ENCODE assay signal across 11 cellular contexts in genomic region chr7:1289681-1290261, GRCh38. TPM values are rescaled to one million over a fixed set of nuclear protein-coding genes. Genes with fewer than 3 reads are reported as not detected.
A peak's percentile ranks its signal among the peaks of the same experiment; 100 is the strongest.
DNase-seq lines count a peak whose midpoint lies in the region; ATAC-seq and TF ChIP-seq lines count a peak whose summit lies in the region.
"Had no signal": no experiment of that assay in that cellular context is flagged by ENCODE, and none has a peak within 500 bp of the region (broad histone marks: within the 10 kb centered on the region; RNA-seq: fewer than 3 reads in every experiment).

No MANE protein-coding gene starts in this region.

- ATAC-seq in CD4-positive, CD25-positive, alpha-beta regulatory T cell (ENCODE audit: low read depth in 2 of 2), result no peak
- ATAC-seq in GM21423 (IDR thresholded peaks at IDR 0.05; ENCODE audit: unreplicated experiment), result no peak

- no peak overlapping the region for H3K27ac Mint-ChIP-seq in CD4-positive, CD25-positive, alpha-beta regulatory T cell
- H3K27ac Mint-ChIP-seq in nephron progenitor cell, result peak overlapping the region; percentile 68

- H3K27ac ChIP-seq in CD4-positive, CD25-positive, alpha-beta regulatory T cell (ENCODE audit: insufficient read depth, low read length, poor library complexity, severe bottlenecking), result no peak overlapping the region
- H3K27ac ChIP-seq: HL-60 had no signal

- no peak for DNase-seq in CD4-positive, CD25-positive, alpha-beta regulatory T cell
- peak; percentile 76 for DNase-seq in NCI-H748 (lab: John Stamatoyannopoulos, UW; ENCODE audit: unreplicated experiment)
- DNase-seq in epithelial cell of proximal tubule (ENCODE audit: low read depth), result no peak
- DNase-seq in nephron progenitor cell, result peak; percentile 67
- DNase-seq in AG08396 (ENCODE audit: low spot score), result no peak
- DNase-seq in hepatic stellate cell (ENCODE audit: low spot score), result no peak
- no peak for DNase-seq in ACHN
- DNase-seq: activated CD4-positive, alpha-beta T cell treated with anti-CD3 and anti-CD28 coated beads for 4 hours had no signal

- H3K36me3 Mint-ChIP-seq in CD4-positive, CD25-positive, alpha-beta regulatory T cell, result no peaks in the 10 kb centered on the region
- no peaks in the 10 kb centered on the region for H3K36me3 Mint-ChIP-seq in nephron progenitor cell (ENCODE audit: low read depth)

- TF ChIP-seq CTCF in epithelial cell of proximal tubule (conservative IDR thresholded peaks at IDR 0.05; ENCODE audit: low read depth, low read length), result no peak
- TF ChIP-seq CTCF in nephron progenitor cell (IDR thresholded peaks at IDR 0.05), result no peak

- no peaks in the 10 kb centered on the region for H3K27me3 ChIP-seq in CD4-positive, CD25-positive, alpha-beta regulatory T cell (ENCODE audit: control insufficient read depth, insufficient read depth, low read length)

- no peak overlapping the region for H3K4me3 ChIP-seq in CD4-positive, CD25-positive, alpha-beta regulatory T cell (ENCODE audit: low read depth, low read length)
- peak overlapping the region; percentile 39 for H3K4me3 ChIP-seq in epithelial cell of proximal tubule (ENCODE audit: low read depth, low read length)

- H3K9me3 Mint-ChIP-seq in CD4-positive, CD25-positive, alpha-beta regulatory T cell, result no peaks in the 10 kb centered on the region
- no peaks in the 10 kb centered on the region for H3K9me3 Mint-ChIP-seq in nephron progenitor cell

- H3K4me1 Mint-ChIP-seq in CD4-positive, CD25-positive, alpha-beta regulatory T cell, result peaks cover 0 to 15% (median 5%) of the 10 kb centered on the region in 4 donors
- H3K4me1 Mint-ChIP-seq in nephron progenitor cell, result peaks cover 56% of the 10 kb centered on the region

- peak overlapping the region; percentile 19 to 87 (median 81) for H3K4me3 Mint-ChIP-seq in CD4-positive, CD25-positive, alpha-beta regulatory T cell
- peak overlapping the region; percentile 79 for H3K4me3 Mint-ChIP-seq in nephron progenitor cell

- in situ Hi-C loops in ACHN (cut with HindIII; ENCODE audit: low pct_ligation_motif_present, low pct_unique_long_range_greater_than_20kb, low sequenced_read_pairs), result no loop called here

- no peaks in the 10 kb centered on the region for H3K9me3 ChIP-seq in CD4-positive, CD25-positive, alpha-beta regulatory T cell (ENCODE audit: control insufficient read depth in 2 of 2, low read length in 2 of 2)

- H3K4me1 ChIP-seq in CD4-positive, CD25-positive, alpha-beta regulatory T cell (ENCODE audit: control insufficient read depth, insufficient read depth, low read length, poor library complexity, severe bottlenecking), result peaks cover 6% of the 10 kb centered on the region

- H3K27me3 Mint-ChIP-seq in CD4-positive, CD25-positive, alpha-beta regulatory T cell, result peaks cover 15% of the 10 kb centered on the region
- peaks cover 21% of the 10 kb centered on the region for H3K27me3 Mint-ChIP-seq in nephron progenitor cell (ENCODE audit: low read depth, poor library complexity)

- H3K36me3 ChIP-seq in CD4-positive, CD25-positive, alpha-beta regulatory T cell (ENCODE audit: control insufficient read depth, insufficient read depth, low read length), result no peaks in the 10 kb centered on the region

RNA-seq across cellular contexts. Expression of gene UNCX, which starts 57.1 kb away (rescaled TPM):
- total RNA-seq in CD4-positive, CD25-positive, alpha-beta regulatory T cell, result not detected
- polyA plus RNA-seq in CD4-positive, CD25-positive, alpha-beta regulatory T cell, result not detected
- total RNA-seq in epithelial cell of proximal tubule, result 0.65 and 1.7 TPM in 2 replicates
- total RNA-seq: subcutaneous adipose tissue had no signal

Comparison
In these comparisons a context has a peak if more than half of its experiments do, and no peak if none do; other contexts are left out.
1. DNase-seq: peak in NCI-H748 (single experiment) and nephron progenitor cell (single experiment); none in CD4-positive, CD25-positive, alpha-beta regulatory T cell (0 of 3), epithelial cell of proximal tubule (single experiment), AG08396 (single experiment), hepatic stellate cell (single experiment) and ACHN (single experiment).